Comparison of ENCODE assay signal across 29 cellular contexts in the genomic region with DNA sequence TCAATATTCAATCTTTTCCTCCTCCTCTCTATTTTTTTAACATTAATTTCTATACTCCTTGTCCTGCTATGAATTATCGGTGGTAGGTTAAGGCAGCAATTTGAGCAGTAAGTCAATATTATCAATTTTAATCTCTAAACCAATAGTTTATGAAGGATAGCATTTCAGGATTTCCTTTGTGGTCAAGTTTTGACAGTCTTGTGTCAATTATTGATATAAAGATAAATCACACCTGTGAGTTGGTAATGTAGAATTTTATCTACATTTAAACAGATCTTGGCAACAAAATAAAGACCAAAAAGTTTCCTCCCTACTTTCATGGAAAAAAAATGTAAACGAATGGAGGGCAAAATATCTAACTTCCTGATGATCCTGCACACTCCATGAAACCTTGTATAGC.
"Had no signal": no experiment of that assay in that cellular context is flagged by ENCODE, and none has a peak within 500 bp of the region (broad histone marks: within the 10 kb centered on the region; RNA-seq: fewer than 3 reads in every experiment).

No MANE protein-coding gene starts in this region.

- FAIRE-seq: endothelial cell of umbilical vein, islet of Langerhans had no signal

- H3K27ac Mint-ChIP-seq: mesothelial cell of epicardium; nephron progenitor cell; stimulated activated memory B cell treated with anti-CD40 and anti-IgM and Interleukin-4, amounts not matched to agents 10 μg/mL and 1 μg/mL and 100 μg/mL, for 72 hours; type B pancreatic cell had no signal

- H3K9me3 ChIP-seq: esophagus muscularis mucosa, gastroesophageal sphincter, heart left ventricle, left lung, mucosa of descending colon, psoas muscle, sigmoid colon, testis, tibial artery had no signal

- H3K9me3 Mint-ChIP-seq: mesothelial cell of epicardium; naive B cell; nephron progenitor cell; stimulated activated memory B cell treated with anti-CD40 and anti-IgM and Interleukin-4, amounts not matched to agents 10 μg/mL and 1 μg/mL and 100 μg/mL, for 72 hours; type B pancreatic cell had no signal

- H3K36me3 ChIP-seq: esophagus muscularis mucosa, gastroesophageal sphincter, heart left ventricle, left lung, sigmoid colon, tibial artery had no signal

- H3K27ac ChIP-seq: esophagus muscularis mucosa, foreskin keratinocyte, gastroesophageal sphincter, heart left ventricle, hepatocyte, left lung, psoas muscle, sigmoid colon, testis, tibial artery had no signal

- DNase-seq: cortex of kidney; effector CD8-positive, alpha-beta T cell; foreskin keratinocyte; heart left ventricle; left cardiac atrium; left lung; mesenchymal stem cell; mucosa of descending colon; naive B cell; nephron progenitor cell; nucleus accumbens; posterior cingulate gyrus; psoas muscle; right cardiac atrium; sigmoid colon; stimulated activated CD4-positive, alpha-beta T cell treated with anti-CD3 and anti-CD28 coated beads, Interleukin-2, amount 100 ng/mL, for 24 hours; stimulated activated CD4-positive, alpha-beta T cell treated with anti-CD3 and anti-CD28 coated beads, Interleukin-4, amount 100 ng/mL, for 24 hours; stimulated activated naive CD8-positive, alpha-beta T cell treated with anti-CD3 and anti-CD28 coated beads, Interleukin-15, Interleukin-2, amounts not matched to agents 100 U/mL and 50 U/mL, for 24 hours; substantia nigra; testis; tibial artery had no signal

- H3K36me3 Mint-ChIP-seq: mesothelial cell of epicardium; naive B cell; stimulated activated memory B cell treated with anti-CD40 and anti-IgM and Interleukin-4, amounts not matched to agents 10 μg/mL and 1 μg/mL and 100 μg/mL, for 72 hours; type B pancreatic cell had no signal

- H3K4me3 Mint-ChIP-seq: mesothelial cell of epicardium; nephron progenitor cell; stimulated activated memory B cell treated with anti-CD40 and anti-IgM and Interleukin-4, amounts not matched to agents 10 μg/mL and 1 μg/mL and 100 μg/mL, for 72 hours; type B pancreatic cell had no signal

- H3K27me3 Mint-ChIP-seq: naive B cell; stimulated activated memory B cell treated with anti-CD40 and anti-IgM and Interleukin-4, amounts not matched to agents 10 μg/mL and 1 μg/mL and 100 μg/mL, for 72 hours; type B pancreatic cell had no signal

- H3K27me3 ChIP-seq: esophagus muscularis mucosa, foreskin keratinocyte, gastroesophageal sphincter, heart left ventricle, hepatocyte, left lung, sigmoid colon, testis, tibial artery had no signal

- H3K4me3 ChIP-seq: esophagus muscularis mucosa, gastroesophageal sphincter, heart left ventricle, hepatocyte, left lung, mucosa of descending colon, psoas muscle, sigmoid colon, testis, tibial artery had no signal

- ATAC-seq: foreskin keratinocyte; gastroesophageal sphincter; heart left ventricle; left cardiac atrium; left lung; mucosa of descending colon; psoas muscle; right cardiac atrium; stimulated activated memory B cell treated with anti-CD40 and anti-IgM and Interleukin-4, amounts not matched to agents 10 μg/mL and 1 μg/mL and 100 μg/mL, for 72 hours; stimulated activated naive CD8-positive, alpha-beta T cell treated with anti-CD3 and anti-CD28 coated beads, Interleukin-15, Interleukin-2, amounts not matched to agents 100 U/mL and 50 U/mL, for 24 hours had no signal
